In the genomic region with DNA sequence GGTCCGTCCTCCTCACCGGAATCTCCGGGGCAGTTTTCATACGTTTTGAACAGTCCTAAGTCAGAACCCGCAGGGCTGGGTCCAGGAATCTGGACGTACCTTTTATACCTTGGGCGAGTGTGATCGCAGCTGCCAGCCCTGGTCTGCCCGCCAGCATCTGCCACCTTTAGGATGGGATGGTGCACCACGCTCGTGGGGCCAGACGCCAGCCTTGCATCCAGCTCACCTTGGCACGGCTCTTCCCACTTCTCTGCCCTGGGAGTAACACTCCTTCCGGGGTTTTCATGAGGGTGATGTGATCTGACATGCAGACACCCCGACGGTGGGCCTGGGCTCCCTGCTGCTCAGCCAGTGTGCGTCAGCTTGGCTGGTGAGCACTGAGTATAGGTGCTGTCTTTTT, we compare ENCODE assay signal across 27 cellular contexts.
DNase-seq lines count a peak whose midpoint lies in the region; ATAC-seq, FAIRE-seq and TF ChIP-seq lines count a peak whose summit lies in the region.
"Had no signal": no experiment of that assay in that cellular context is flagged by ENCODE, and none has a peak within 500 bp of the region (broad histone marks: within the 10 kb centered on the region; RNA-seq: fewer than 3 reads in every experiment).

No MANE protein-coding gene starts in this region.

- H3K36me3 ChIP-seq in HepG2 (replicated peaks in 1 of 2; ENCODE audit: control insufficient read depth in 1 of 2, insufficient read depth in 2 of 2, low read length in 2 of 2) (no peaks in the 10 kb centered on the region), right lobe of liver (no peaks in the 10 kb centered on the region), RWPE2 (ENCODE audit: low read depth) (no peaks in the 10 kb centered on the region), kidney (ENCODE audit: control insufficient read depth in 1 of 2, insufficient read depth in 2 of 2, low read length in 2 of 2) (no peaks in the 10 kb centered on the region)
- H3K36me3 ChIP-seq: esophagus squamous epithelium, thyroid gland, vagina had no signal

- TF ChIP-seq CTCF in HepG2 (CRISPR knock-in tag; IDR thresholded peaks at IDR 0.05): no peak
- no peak for TF ChIP-seq CTCF in right lobe of liver (IDR thresholded peaks at IDR 0.05)
- no peak for TF ChIP-seq CTCF in RWPE2 (IDR thresholded peaks at IDR 0.05; ENCODE audit: poor library complexity, severe bottlenecking)
- no peak for TF ChIP-seq CTCF in kidney (IDR thresholded peaks at IDR 0.05; ENCODE audit: borderline replicate concordance, extremely low read depth, insufficient read depth)
- TF ChIP-seq CTCF in omental fat pad (IDR thresholded peaks at IDR 0.05): no peak

- TF ChIP-seq EP300 in HepG2 (IDR thresholded peaks at IDR 0.05; ENCODE audit: low read depth in 2 of 2, low read length in 2 of 2) (no peak), HepG2 (CRISPR knock-in tag; IDR thresholded peaks at IDR 0.05; ENCODE audit: borderline replicate concordance) (no peak)

- no peak overlapping the region for H3K27ac ChIP-seq in HepG2 (ENCODE audit: extremely low read length, insufficient read depth, low read length)
- H3K27ac ChIP-seq in right lobe of liver: no peak overlapping the region
- H3K27ac ChIP-seq in RWPE2 (ENCODE audit: poor library complexity, severe bottlenecking): peak overlapping the region; percentile 40
- H3K27ac ChIP-seq in kidney (ENCODE audit: low read depth in 2 of 2, low read length in 2 of 2): no peak overlapping the region
- H3K27ac ChIP-seq: body of pancreas, C4-2B, esophagus squamous epithelium, thyroid gland, VCaP had no signal

- no peaks in the 10 kb centered on the region for H3K79me2 ChIP-seq in HepG2 (ENCODE audit: insufficient read depth, low read length)

- H3K4me1 ChIP-seq in HepG2 (ENCODE audit: insufficient read depth, low read length) (peaks cover 29% of the 10 kb centered on the region), right lobe of liver (no peaks in the 10 kb centered on the region), RWPE2 (ENCODE audit: insufficient read depth, poor library complexity, severe bottlenecking) (peaks cover 8% of the 10 kb centered on the region), kidney (ENCODE audit: control insufficient read depth in 1 of 2, insufficient read depth in 1 of 2, low read depth in 1 of 2, low read length in 2 of 2) (no peaks in the 10 kb centered on the region)
- H3K4me1 ChIP-seq: body of pancreas had no signal

- no peak for FAIRE-seq in HepG2 (lab: Jason Lieb, UNC)
- no peak for FAIRE-seq in kidney (lab: Jason Lieb, UNC)
- FAIRE-seq: GM12891 had no signal

- H4K20me1 ChIP-seq in HepG2 (ENCODE audit: insufficient read depth, low read length): no peaks in the 10 kb centered on the region

- DNase-seq in HepG2 (ENCODE audit: low spot score) (no peak), right lobe of liver (no peak), RWPE2 (ENCODE audit: low spot score) (no peak), kidney (peak; percentile 56), NCI-H1105 treated with DMSO at 0.1 percent for 48 hours (lab: John Stamatoyannopoulos, UW) (no peak), omental fat pad (ENCODE audit: low spot score) (no peak)
- DNase-seq: activated CD4-positive, alpha-beta T cell treated with anti-CD3 and anti-CD28 coated beads for 36 hours; activated CD8-positive, alpha-beta T cell treated with anti-CD3 and anti-CD28 coated beads, Interleukin-2, amount 10 ng/mL, durations not matched to agents 7 days and 5 days; activated naive CD4-positive, alpha-beta T cell treated with anti-CD3 and anti-CD28 coated beads for 36 hours; COR-L47; endodermal cell; esophagus squamous epithelium; foreskin melanocyte; Kasumi-1; NCI-H1436 treated with DMSO at 0.1 percent for 48 hours; NCI-H2081 treated with DMSO at 0.1 percent for 48 hours; NCI-H345; stimulated activated CD4-positive, alpha-beta T cell treated with anti-CD3 and anti-CD28 coated beads, Interleukin-12 subunit alpha, Interleukin-12 subunit beta, amount 100 ng/mL, for 4 hours; stimulated activated CD4-positive, alpha-beta T cell treated with anti-CD3 and anti-CD28 coated beads, Interleukin-4, amount 100 ng/mL, for 1 hour; T1000 had no signal

- ATAC-seq in HepG2 (no peak), right lobe of liver (no peak), RWPE2 (ENCODE audit: low read depth) (no peak; the same call in 2 of the 3 replicates), omental fat pad (ENCODE audit: low FRiP score) (no peak), HG02885 (IDR thresholded peaks at IDR 0.05; ENCODE audit: poor library complexity, unreplicated experiment) (no peak)
- ATAC-seq: activated CD4-positive, alpha-beta T cell treated with anti-CD3 and anti-CD28 coated beads for 36 hours; activated CD8-positive, alpha-beta T cell treated with anti-CD3 and anti-CD28 coated beads, Interleukin-2, amount 10 ng/mL, durations not matched to agents 7 days and 5 days; body of pancreas had no signal

- no peak overlapping the region for H2AFZ ChIP-seq in HepG2 (ENCODE audit: low read length)

- POLR2A ChIA-PET in HepG2 (lab: Yijun Ruan, JAX): no interaction called here

- intact Hi-C loops in HepG2 (cut with micrococcal nuclease; ENCODE audit: unreplicated experiment): no loop called here
- intact Hi-C loops in right lobe of liver (cut with DNase I): no loop called here
- intact Hi-C loops in kidney (cut with DNase I): no loop called here

- no peak for TF ChIP-seq RAD21 in HepG2 (CRISPR knock-in tag; IDR thresholded peaks at IDR 0.05)

- no TSS peak for BruUV-seq in HepG2 (replicated peaks; lab: Mats Ljungman, UMichigan)

- H3K4me3 ChIP-seq in HepG2 (replicated peaks in 1 of 3; ENCODE audit: insufficient read depth in 1 of 3, low read depth in 2 of 3, low read length in 3 of 3) (peak overlapping the region in 1 of 3 experiments; percentile 68; a peak in 1 of 6 replicates), right lobe of liver (no peak overlapping the region), RWPE2 (ENCODE audit: severe bottlenecking) (no peak overlapping the region), kidney (ENCODE audit: low read length in 2 of 2) (no peak overlapping the region)
- H3K4me3 ChIP-seq: body of pancreas, thyroid gland, vagina had no signal

- 76% methylated on average over 17 of the region's 17 CpGs for WGBS in HepG2 (ENCODE audit: low lambda C conversion rate)
- WGBS in right lobe of liver (ENCODE audit: insufficient coverage, low coverage, low lambda C conversion rate, missing lambda C conversion rate): 76% methylated on average over 7 of the region's 17 CpGs

- CTCF ChIA-PET in HepG2 (lab: Yijun Ruan, JAX; ENCODE audit: low intra/inter-chr PET ratio, low total read pairs): no interaction called here

- TF ChIP-seq POLR2A in HepG2 (IDR thresholded peaks at IDR 0.05; ENCODE audit: insufficient read depth in 1 of 2, low read depth in 2 of 2, low read length in 2 of 2) (no peak), right lobe of liver (IDR thresholded peaks at IDR 0.05) (no peak)

- H3K27me3 ChIP-seq in HepG2 (ENCODE audit: control insufficient read depth in 1 of 2, insufficient read depth in 2 of 2, low read length in 2 of 2): peaks cover 7 to 48% of the 10 kb centered on the region in 2 experiments; a peak in 4 of 5 replicates
- no peaks in the 10 kb centered on the region for H3K27me3 ChIP-seq in right lobe of liver
- no peaks in the 10 kb centered on the region for H3K27me3 ChIP-seq in RWPE2 (ENCODE audit: insufficient read depth, poor library complexity, severe bottlenecking)
- H3K27me3 ChIP-seq: body of pancreas, thyroid gland, vagina had no signal

- in situ Hi-C loops in HepG2 (cut with HindIII; ENCODE audit: extremely low pct_ligation_motif_present, low pct_unique_long_range_greater_than_20kb): no loop called here

- H3K9me3 ChIP-seq in HepG2 (ENCODE audit: low read length): peaks cover 11% of the 10 kb centered on the region; the same call in 1 of the 2 replicates
- H3K9me3 ChIP-seq in right lobe of liver: no peaks in the 10 kb centered on the region
- H3K9me3 ChIP-seq in RWPE2 (ENCODE audit: severe bottlenecking): no peaks in the 10 kb centered on the region
- H3K9me3 ChIP-seq in kidney (ENCODE audit: control insufficient read depth in 1 of 2, low read length in 2 of 2): no peaks in the 10 kb centered on the region
- H3K9me3 ChIP-seq: esophagus squamous epithelium, thyroid gland, vagina had no signal

- peak overlapping the region; percentile 87 for H3K4me2 ChIP-seq in HepG2 (ENCODE audit: low read depth, low read length)

- no peak overlapping the region for H3K9ac ChIP-seq in HepG2 (ENCODE audit: insufficient read depth, low read depth, low read length)
- H3K9ac ChIP-seq in kidney (ENCODE audit: low read length in 2 of 2): no peak overlapping the region

TF ChIP-seq in HepG2, 621 proteins besides CTCF, POLR2A, EP300 and RAD21:
- TF ChIP-seq, protein P1, sequence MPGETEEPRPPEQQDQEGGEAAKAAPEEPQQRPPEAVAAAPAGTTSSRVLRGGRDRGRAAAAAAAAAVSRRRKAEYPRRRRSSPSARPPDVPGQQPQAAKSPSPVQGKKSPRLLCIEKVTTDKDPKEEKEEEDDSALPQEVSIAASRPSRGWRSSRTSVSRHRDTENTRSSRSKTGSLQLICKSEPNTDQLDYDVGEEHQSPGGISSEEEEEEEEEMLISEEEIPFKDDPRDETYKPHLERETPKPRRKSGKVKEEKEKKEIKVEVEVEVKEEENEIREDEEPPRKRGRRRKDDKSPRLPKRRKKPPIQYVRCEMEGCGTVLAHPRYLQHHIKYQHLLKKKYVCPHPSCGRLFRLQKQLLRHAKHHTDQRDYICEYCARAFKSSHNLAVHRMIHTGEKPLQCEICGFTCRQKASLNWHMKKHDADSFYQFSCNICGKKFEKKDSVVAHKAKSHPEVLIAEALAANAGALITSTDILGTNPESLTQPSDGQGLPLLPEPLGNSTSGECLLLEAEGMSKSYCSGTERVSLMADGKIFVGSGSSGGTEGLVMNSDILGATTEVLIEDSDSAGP (CRISPR knock-in tag; IDR thresholded peaks at IDR 0.05; ENCODE audit: borderline replicate concordance): no peak
- TF ChIP-seq HNRNPL (IDR thresholded peaks at IDR 0.05; ENCODE audit: low read depth, low read length): peak; percentile 8; the same call in 1 of the 2 replicates
- TF ChIP-seq PHF20 (CRISPR knock-in tag; IDR thresholded peaks at IDR 0.05): 0 out of 2 replicates have a peak, but pooled peaks have one; percentile 1
- TF ChIP-seq CBX1 (IDR thresholded peaks at IDR 0.05; ENCODE audit: low read depth): peak; percentile 1
- TF ChIP-seq, protein P2, sequence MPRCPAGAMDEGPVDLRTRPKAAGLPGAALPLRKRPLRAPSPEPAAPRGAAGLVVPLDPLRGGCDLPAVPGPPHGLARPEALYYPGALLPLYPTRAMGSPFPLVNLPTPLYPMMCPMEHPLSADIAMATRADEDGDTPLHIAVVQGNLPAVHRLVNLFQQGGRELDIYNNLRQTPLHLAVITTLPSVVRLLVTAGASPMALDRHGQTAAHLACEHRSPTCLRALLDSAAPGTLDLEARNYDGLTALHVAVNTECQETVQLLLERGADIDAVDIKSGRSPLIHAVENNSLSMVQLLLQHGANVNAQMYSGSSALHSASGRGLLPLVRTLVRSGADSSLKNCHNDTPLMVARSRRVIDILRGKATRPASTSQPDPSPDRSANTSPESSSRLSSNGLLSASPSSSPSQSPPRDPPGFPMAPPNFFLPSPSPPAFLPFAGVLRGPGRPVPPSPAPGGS (CRISPR knock-in tag; IDR thresholded peaks at IDR 0.05): 0 out of 2 replicates have a peak, but pooled peaks have one; percentile 54
TF ChIP-seq in HepG2: peak in this region for 4.
